In genomic region chr5:147882586-147883313, GRCh38 we compare ENCODE assay signal across 20 cellular contexts. TPM values are rescaled to one million over a fixed set of nuclear protein-coding genes. Genes with fewer than 3 reads are reported as not detected.
DNase-seq lines count a peak whose midpoint lies in the region; ATAC-seq and TF ChIP-seq lines count a peak whose summit lies in the region.
"Had no signal": no experiment of that assay in that cellular context is flagged by ENCODE, and none has a peak within 500 bp of the region (broad histone marks: within the 10 kb centered on the region; RNA-seq: fewer than 3 reads in every experiment).

No MANE protein-coding gene starts in this region.

- no peak overlapping the region for H3K27ac ChIP-seq in psoas muscle
- H3K27ac ChIP-seq: SJCRH30 had no signal

- no peaks in the 10 kb centered on the region for H3K9me3 Mint-ChIP-seq in nephron progenitor cell
- H3K9me3 Mint-ChIP-seq: CD4-positive, alpha-beta memory T cell had no signal

- no peak overlapping the region for H3K4me3 ChIP-seq in fibroblast of the aortic adventitia (ENCODE audit: low read depth, low read length)
- no peak overlapping the region for H3K4me3 ChIP-seq in psoas muscle
- H3K4me3 ChIP-seq: SJCRH30 had no signal

- H3K4me1 Mint-ChIP-seq in nephron progenitor cell = peaks cover 12% of the 10 kb centered on the region
- H3K4me1 Mint-ChIP-seq: CD4-positive, alpha-beta memory T cell had no signal

- WGBS in psoas muscle, 3 donors = 47 to 50% (median 49%) methylated on average over 6 of the region's 6 CpGs

- H3K4me3 Mint-ChIP-seq in nephron progenitor cell = no peak overlapping the region
- H3K4me3 Mint-ChIP-seq: CD4-positive, alpha-beta memory T cell had no signal

- peaks cover 0 to 3% (median 0%) of the 10 kb centered on the region in 3 donors for H3K27me3 ChIP-seq in psoas muscle (ENCODE audit: insufficient read depth in 3 of 3, low read length in 2 of 3)
- H3K27me3 ChIP-seq: SJCRH30 had no signal

- H3K27ac Mint-ChIP-seq in nephron progenitor cell = peak overlapping the region; percentile 0
- H3K27ac Mint-ChIP-seq: CD4-positive, alpha-beta memory T cell had no signal

- H3K27me3 Mint-ChIP-seq in nephron progenitor cell (ENCODE audit: low read depth, poor library complexity) = no peaks in the 10 kb centered on the region

- H3K36me3 ChIP-seq in psoas muscle (ENCODE audit: insufficient read depth in 1 of 2, low read depth in 1 of 2) = no peaks in the 10 kb centered on the region
- H3K36me3 ChIP-seq: BE2C, SJCRH30 had no signal

- intact Hi-C loops in psoas muscle (cut with DNase I) = no loop called here

- no peaks in the 10 kb centered on the region for H3K9me3 ChIP-seq in psoas muscle
- H3K9me3 ChIP-seq: BE2C, SJCRH30 had no signal

- no peaks in the 10 kb centered on the region for H3K36me3 Mint-ChIP-seq in nephron progenitor cell (ENCODE audit: low read depth)
- H3K36me3 Mint-ChIP-seq: CD4-positive, alpha-beta memory T cell had no signal

- TF ChIP-seq CTCF in fibroblast of the aortic adventitia (IDR thresholded peaks at IDR 0.05; ENCODE audit: insufficient read depth, low read length) (no peak), nephron progenitor cell (IDR thresholded peaks at IDR 0.05) (no peak), psoas muscle (IDR thresholded peaks at IDR 0.05) (no peak)

- no peaks in the 10 kb centered on the region for H3K4me1 ChIP-seq in psoas muscle
- H3K4me1 ChIP-seq: BE2C, SJCRH30 had no signal

- DNase-seq in ELF-1 (ENCODE audit: low read depth, low spot score) = peak; percentile 69
- peak; percentile 15 for DNase-seq in NCI-H69 (lab: John Stamatoyannopoulos, UW)
- peak; percentile 76 for DNase-seq in fibroblast of the aortic adventitia (ENCODE audit: low read depth)
- peak; percentile 3 for DNase-seq in nephron progenitor cell
- DNase-seq in psoas muscle = no peak
- DNase-seq in AML-193 (lab: John Stamatoyannopoulos, UW) = no peak
- DNase-seq: ACHN; BE2C; CD4-positive, alpha-beta memory T cell; H7; IMR-90; Kasumi-1; NCI-H1105 treated with DMSO at 0.1 percent for 48 hours; NCI-H187 treated with DMSO at 0.1 percent for 48 hours; NCI-H524 treated with DMSO at 0.1 percent for 48 hours had no signal

- ATAC-seq in HG02588 (IDR thresholded peaks at IDR 0.05; ENCODE audit: unreplicated experiment) (no peak), psoas muscle (no peak)

RNA-seq across cellular contexts. Expression of gene SCGB3A2, which starts 4.2 kb away (rescaled TPM):
- total RNA-seq in fibroblast of the aortic adventitia (ENCODE audit: low replicate concordance) = not detected in 2 replicates
- total RNA-seq in psoas muscle = not detected
- polyA plus RNA-seq in psoas muscle = under 1 TPM in 1 of 3 donors, not detected in 2; 0.17 TPM
- total RNA-seq: CD4-positive, alpha-beta memory T cell; Daoy; IMR-90; OCI-LY7; RPMI7951; SJCRH30 had no signal
- polyA plus RNA-seq: CD4-positive, alpha-beta memory T cell; IMR-90 had no signal

RNA-seq across cellular contexts. Expression of gene C5orf46, which starts 23.6 kb away (rescaled TPM):
- total RNA-seq in fibroblast of the aortic adventitia (ENCODE audit: low replicate concordance) (not detected in 2 replicates), psoas muscle (not detected)
- not detected for polyA plus RNA-seq in psoas muscle
- total RNA-seq: CD4-positive, alpha-beta memory T cell; H7; IMR-90; OCI-LY7 had no signal
- polyA plus RNA-seq: CD4-positive, alpha-beta memory T cell had no signal

RNA-seq across cellular contexts. Expression of gene SPINK1, which starts 51.3 kb away (rescaled TPM):
- total RNA-seq in fibroblast of the aortic adventitia (ENCODE audit: low replicate concordance) (not detected in 2 replicates), psoas muscle (1 to 10 TPM in 3 of 4 donors, not detected in 1; 3.0 to 8.2 (median 6.2) TPM)
- polyA plus RNA-seq in psoas muscle = 10 to 100 TPM in 1 of 3 donors, 1 to 10 TPM in 2; 1.6 to 24.1 (median 9.4) TPM
- total RNA-seq: CD4-positive, alpha-beta memory T cell; IMR-90; OCI-LY7; RPMI7951; SJCRH30 had no signal
- polyA plus RNA-seq: CD4-positive, alpha-beta memory T cell; IMR-90 had no signal

Comparison
In these comparisons a context has a peak if more than half of its experiments do, and no peak if none do; other contexts are left out.
1. DNase-seq: peak in ELF-1 (single experiment), NCI-H69 (single experiment), fibroblast of the aortic adventitia (single experiment) and nephron progenitor cell (single experiment); none in psoas muscle (0 of 2) and AML-193 (0 of 2).